Comparison of ENCODE assay signal across 14 cellular contexts in the genomic region with DNA sequence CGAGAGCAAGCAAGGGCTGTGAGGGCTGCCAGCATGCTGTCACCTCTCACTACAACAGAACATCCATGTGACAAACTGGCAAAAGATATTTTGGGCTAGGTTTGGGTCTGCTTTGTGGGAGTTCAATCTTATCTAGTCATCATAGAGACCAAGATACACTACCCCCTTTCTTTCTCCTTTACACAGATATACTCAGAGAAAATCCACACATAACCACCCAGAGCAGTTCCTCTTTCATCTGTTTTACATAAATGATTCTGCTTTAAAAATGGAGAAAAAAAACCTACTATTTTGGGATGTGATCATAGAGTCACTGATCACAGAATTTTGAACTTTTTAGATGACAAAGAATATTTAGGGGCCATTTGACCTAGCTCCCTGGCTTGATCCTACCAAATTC. TPM values are rescaled to one million over a fixed set of nuclear protein-coding genes. Genes with fewer than 3 reads are reported as not detected.
DNase-seq lines count a peak whose midpoint lies in the region; ATAC-seq, FAIRE-seq and TF ChIP-seq lines count a peak whose summit lies in the region.
"Had no signal": no experiment of that assay in that cellular context is flagged by ENCODE, and none has a peak within 500 bp of the region (broad histone marks: within the 10 kb centered on the region; RNA-seq: fewer than 3 reads in every experiment).

No MANE protein-coding gene starts in this region.

- no peak overlapping the region for H3K27ac Mint-ChIP-seq in activated naive CD8-positive, alpha-beta T cell treated with anti-CD3 and anti-CD28 coated beads for 36 hours
- H3K27ac Mint-ChIP-seq: immature natural killer cell had no signal

- H3K9me3 Mint-ChIP-seq in activated naive CD8-positive, alpha-beta T cell treated with anti-CD3 and anti-CD28 coated beads for 36 hours: no peaks in the 10 kb centered on the region
- H3K9me3 Mint-ChIP-seq: immature natural killer cell had no signal

- intact Hi-C loops in Right ventricle myocardium inferior (cut with DNase I): no loop called here

- no peaks in the 10 kb centered on the region for H3K36me3 Mint-ChIP-seq in activated naive CD8-positive, alpha-beta T cell treated with anti-CD3 and anti-CD28 coated beads for 36 hours
- H3K36me3 Mint-ChIP-seq: immature natural killer cell had no signal

- H3K4me3 Mint-ChIP-seq in activated naive CD8-positive, alpha-beta T cell treated with anti-CD3 and anti-CD28 coated beads for 36 hours: no peak overlapping the region
- H3K4me3 Mint-ChIP-seq: immature natural killer cell had no signal

- no peaks in the 10 kb centered on the region for H3K4me1 Mint-ChIP-seq in activated naive CD8-positive, alpha-beta T cell treated with anti-CD3 and anti-CD28 coated beads for 36 hours
- H3K4me1 Mint-ChIP-seq: immature natural killer cell had no signal

- ATAC-seq in HG02610 (IDR thresholded peaks at IDR 0.05; ENCODE audit: unreplicated experiment) (peak; percentile 94), HG03442 (IDR thresholded peaks at IDR 0.05; ENCODE audit: unreplicated experiment) (peak; percentile 92), Right ventricle myocardium inferior (no peak)

- H3K27me3 Mint-ChIP-seq in activated naive CD8-positive, alpha-beta T cell treated with anti-CD3 and anti-CD28 coated beads for 36 hours: peaks cover 4% of the 10 kb centered on the region

- DNase-seq in SIG-M5 treated with dmso at 0.1 percent for 504 hours (lab: John Stamatoyannopoulos, UW; ENCODE audit: unreplicated experiment) (peak; percentile 24), SIG-M5 (lab: John Stamatoyannopoulos, UW) (no peak), Right ventricle myocardium inferior (ENCODE audit: missing footprints) (no peak), T-helper 2 cell (no peak), H54 (ENCODE audit: insufficient read length, low spot score) (no peak)
- DNase-seq in activated naive CD8-positive, alpha-beta T cell treated with anti-CD3 and anti-CD28 coated beads for 36 hours: no peak
- DNase-seq: central memory CD4-positive, alpha-beta T cell; DMS79 treated with DMSO at 0.1 percent for 48 hours; immature natural killer cell; NCI-H2029 treated with DMSO at 0.1 percent for 48 hours; sigmoid colon had no signal

- no peak for TF ChIP-seq POLR2A in H54 (IDR thresholded peaks at IDR 0.05; ENCODE audit: low read depth, low read length)

- no peak for FAIRE-seq in H54 (lab: Jason Lieb, UNC)
- FAIRE-seq: HTR-8/SVneo had no signal

RNA-seq across cellular contexts. Expression of gene SOX4, which starts 16.8 kb away (rescaled TPM):
- total RNA-seq in activated naive CD8-positive, alpha-beta T cell treated with anti-CD3 and anti-CD28 coated beads for 36 hours: under 1 TPM; 0.54 to 0.70 TPM
- 7.8 TPM for total RNA-seq in Right ventricle myocardium inferior
